In the genomic region with DNA sequence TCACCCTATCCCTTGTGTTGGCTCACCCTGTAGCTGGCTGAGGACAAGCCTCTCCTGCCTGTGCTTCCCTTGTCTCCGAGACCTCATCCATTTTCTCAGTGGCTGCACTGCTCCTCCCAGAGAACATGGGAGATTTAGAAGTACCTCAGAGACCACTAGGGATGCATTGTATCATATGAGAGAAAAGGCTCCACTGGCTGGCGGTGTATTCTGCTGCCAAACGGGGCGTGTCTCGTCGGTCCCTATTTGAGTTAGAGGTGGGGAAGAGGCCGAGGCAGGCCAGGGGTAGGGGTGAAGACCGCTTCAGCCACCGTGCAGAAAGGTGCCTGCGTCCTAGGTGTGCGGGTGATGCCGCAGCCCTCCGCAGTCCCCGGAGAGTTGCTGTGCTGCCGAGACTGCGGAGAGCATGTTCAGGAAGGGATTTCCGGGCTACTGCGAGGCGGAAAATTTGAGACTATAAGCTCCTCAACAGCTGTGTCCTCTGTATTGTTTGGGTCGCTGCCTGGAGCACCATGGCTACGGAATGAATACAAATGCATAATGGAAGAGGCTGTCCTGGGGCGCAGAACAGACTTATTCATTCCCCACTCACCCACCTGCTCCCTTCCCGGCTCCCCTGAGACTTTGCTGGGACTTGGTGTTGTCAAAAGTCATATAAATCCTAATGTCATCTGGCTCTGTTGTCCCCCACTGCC, we compare ENCODE assay signal across 12 cellular contexts. TPM values are rescaled to one million over a fixed set of nuclear protein-coding genes. Genes with fewer than 3 reads are reported as not detected.
DNase-seq lines count a peak whose midpoint lies in the region; ATAC-seq, FAIRE-seq and TF ChIP-seq lines count a peak whose summit lies in the region.
"Had no signal": no experiment of that assay in that cellular context is flagged by ENCODE, and none has a peak within 500 bp of the region (broad histone marks: within the 10 kb centered on the region; RNA-seq: fewer than 3 reads in every experiment).

No MANE protein-coding gene starts in this region.

- POLR2A ChIA-PET in activated CD4-positive, alpha-beta memory T cell treated with anti-CD3 and anti-CD28 coated beads, Interleukin-2, amount 10 ng/mL, durations not matched to agents 7 days and 5 days (lab: Charles Lee): no interaction called here

- H3K36me3 Mint-ChIP-seq in glutamatergic neuron (ENCODE audit: unreplicated experiment): peaks cover 1% of the 10 kb centered on the region
- no peaks in the 10 kb centered on the region for H3K36me3 Mint-ChIP-seq in activated CD4-positive, alpha-beta memory T cell treated with anti-CD3 and anti-CD28 coated beads, Interleukin-2, amount 10 ng/mL, durations not matched to agents 7 days and 5 days (ENCODE audit: low read depth)
- H3K36me3 Mint-ChIP-seq: activated naive CD8-positive, alpha-beta T cell had no signal

- ATAC-seq in GM18520 (IDR thresholded peaks at IDR 0.05; ENCODE audit: unreplicated experiment): no peak

- DNase-seq in DMS79 (lab: John Stamatoyannopoulos, UW): peak; percentile 31
- DNase-seq in NCI-H774 (lab: John Stamatoyannopoulos, UW): peak; percentile 33
- peak; percentile 71 for DNase-seq in glutamatergic neuron
- DNase-seq in pons (ENCODE audit: low spot score): peak; percentile 24
- DNase-seq in GM19239 (ENCODE audit: insufficient read length, low spot score): no peak
- DNase-seq in activated CD4-positive, alpha-beta memory T cell treated with anti-CD3 and anti-CD28 coated beads, Interleukin-2, amount 10 ng/mL, durations not matched to agents 7 days and 5 days: no peak
- DNase-seq in GF-D8 (lab: John Stamatoyannopoulos, UW): no peak
- DNase-seq: Caco-2, T-helper 1 cell had no signal

- H3K27me3 Mint-ChIP-seq in glutamatergic neuron (ENCODE audit: unreplicated experiment): no peaks in the 10 kb centered on the region
- H3K27me3 Mint-ChIP-seq in activated CD4-positive, alpha-beta memory T cell treated with anti-CD3 and anti-CD28 coated beads, Interleukin-2, amount 10 ng/mL, durations not matched to agents 7 days and 5 days: peaks cover 1% of the 10 kb centered on the region

- CTCF ChIA-PET in activated CD4-positive, alpha-beta memory T cell treated with anti-CD3 and anti-CD28 coated beads, Interleukin-2, amount 10 ng/mL, durations not matched to agents 7 days and 5 days (lab: Charles Lee): no interaction called here

- peaks cover 53% of the 10 kb centered on the region for H3K4me1 Mint-ChIP-seq in glutamatergic neuron (ENCODE audit: low read depth, unreplicated experiment)
- no peaks in the 10 kb centered on the region for H3K4me1 Mint-ChIP-seq in activated CD4-positive, alpha-beta memory T cell treated with anti-CD3 and anti-CD28 coated beads, Interleukin-2, amount 10 ng/mL, durations not matched to agents 7 days and 5 days

- H3K4me3 Mint-ChIP-seq in glutamatergic neuron (ENCODE audit: unreplicated experiment): peak overlapping the region; percentile 41
- no peak overlapping the region for H3K4me3 Mint-ChIP-seq in activated CD4-positive, alpha-beta memory T cell treated with anti-CD3 and anti-CD28 coated beads, Interleukin-2, amount 10 ng/mL, durations not matched to agents 7 days and 5 days
- H3K4me3 Mint-ChIP-seq: activated naive CD8-positive, alpha-beta T cell had no signal

- peaks cover 12% of the 10 kb centered on the region for H3K9me3 Mint-ChIP-seq in glutamatergic neuron (ENCODE audit: unreplicated experiment)
- H3K9me3 Mint-ChIP-seq in activated CD4-positive, alpha-beta memory T cell treated with anti-CD3 and anti-CD28 coated beads, Interleukin-2, amount 10 ng/mL, durations not matched to agents 7 days and 5 days: no peaks in the 10 kb centered on the region

- H3K27ac Mint-ChIP-seq in glutamatergic neuron (ENCODE audit: unreplicated experiment): peak overlapping the region; percentile 94
- no peak overlapping the region for H3K27ac Mint-ChIP-seq in activated CD4-positive, alpha-beta memory T cell treated with anti-CD3 and anti-CD28 coated beads, Interleukin-2, amount 10 ng/mL, durations not matched to agents 7 days and 5 days
- H3K27ac Mint-ChIP-seq: activated naive CD8-positive, alpha-beta T cell had no signal

- no peak for TF ChIP-seq CTCF in glutamatergic neuron (IDR thresholded peaks at IDR 0.05; ENCODE audit: partially characterized antibody, unreplicated experiment)

- no peak for FAIRE-seq in GM19239 (lab: Jason Lieb, UNC)
- FAIRE-seq: islet of Langerhans had no signal

RNA-seq across cellular contexts. Expression of a gene that starts 43.9 kb away (rescaled TPM):
- total RNA-seq in glutamatergic neuron (ENCODE audit: unreplicated experiment): 98.4 TPM
- total RNA-seq in activated CD4-positive, alpha-beta memory T cell treated with anti-CD3 and anti-CD28 coated beads, Interleukin-2, amount 10 ng/mL, durations not matched to agents 7 days and 5 days: not detected
- total RNA-seq: Caco-2 had no signal

Comparison
In these comparisons a context has a peak if more than half of its experiments do, and no peak if none do; other contexts are left out.
1. DNase-seq: peak in DMS79 (single experiment), NCI-H774 (single experiment), glutamatergic neuron (single experiment) and pons (single experiment); none in GM19239 (single experiment), activated CD4-positive, alpha-beta memory T cell treated with anti-CD3 and anti-CD28 coated beads, Interleukin-2, amount 10 ng/mL, durations not matched to agents 7 days and 5 days (single experiment) and GF-D8 (single experiment).
2. RNA of a gene that starts 43.9 kb away (total RNA-seq): 98.4 TPM in glutamatergic neuron (single experiment); not detected in activated CD4-positive, alpha-beta memory T cell treated with anti-CD3 and anti-CD28 coated beads, Interleukin-2, amount 10 ng/mL, durations not matched to agents 7 days and 5 days; every median in the first group is over 10 times any median in the second.